ENCODE assay signal across 8 cellular contexts in the genomic region with DNA sequence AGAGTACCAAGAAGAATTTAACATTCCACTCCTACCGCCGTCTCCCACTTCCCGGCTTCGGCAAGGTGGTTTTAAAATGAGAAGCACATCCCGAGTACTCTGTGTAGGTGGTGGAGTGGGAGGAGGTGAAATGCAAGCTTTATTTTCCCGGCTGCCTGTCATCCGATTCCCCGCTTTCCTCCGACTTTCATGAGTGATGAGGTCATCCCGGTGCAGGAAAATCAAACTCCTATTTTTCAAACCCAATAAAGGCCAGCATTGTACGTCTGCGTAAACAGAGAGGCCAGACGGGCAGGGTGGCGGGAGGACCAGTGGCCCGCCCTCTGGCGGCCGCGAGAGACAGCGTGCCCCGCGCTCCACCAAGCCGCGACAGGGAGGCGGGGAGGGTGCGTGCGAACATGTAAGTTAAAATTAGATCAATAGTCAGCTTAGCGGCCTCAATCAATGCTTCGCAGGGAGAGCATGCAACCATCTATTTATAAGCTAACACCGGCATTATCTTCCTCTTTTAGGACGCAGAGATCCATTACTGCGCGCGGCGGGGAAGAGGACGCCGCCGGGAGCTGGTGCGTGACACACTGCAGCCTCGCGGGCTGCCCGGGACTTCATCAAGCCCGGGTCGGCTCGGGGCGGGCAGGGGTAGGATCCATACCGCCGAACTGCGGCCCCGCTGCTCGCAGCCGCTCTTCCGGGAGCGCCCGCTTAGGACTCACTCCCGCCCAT.
A peak's percentile ranks its signal among the peaks of the same experiment; 100 is the strongest.
DNase-seq lines count a peak whose midpoint lies in the region; ATAC-seq, FAIRE-seq and TF ChIP-seq lines count a peak whose summit lies in the region.

No MANE protein-coding gene starts in this region.

- DNase-seq in GM12892 (ENCODE audit: insufficient read length) (peak; percentile 68), NCI-H1694 treated with DMSO at 0.1 percent for 48 hours (lab: John Stamatoyannopoulos, UW) (peak; percentile 33), T1000 (lab: John Stamatoyannopoulos, UW) (peak; percentile 80), K562 (ENCODE audit: extremely low read depth in 1 of 4, low spot score in 3 of 4) (peak; percentile 32 to 60 (median 38)), iPS DF 6.9 (ENCODE audit: low read depth, low spot score) (no peak), sciatic nerve (ENCODE audit: low spot score) (peak; percentile 82), amniotic stem cell (lab: John Stamatoyannopoulos, UW) (no peak)

- FAIRE-seq in GM12892 (lab: Jason Lieb, UNC) (peak; percentile 88), K562 (lab: Jason Lieb, UNC) (no peak)

- H3K4me1 ChIP-seq in K562 (replicated peaks in 1 of 2; ENCODE audit: control insufficient read depth in 2 of 2, insufficient read depth in 2 of 2, low read length in 2 of 2), result peaks cover 0 to 6% of the 10 kb centered on the region in 2 experiments; a peak in 2 of 5 replicates
- H3K4me1 ChIP-seq in iPS DF 6.9 (ENCODE audit: control insufficient read depth, insufficient read depth, low read length), result no peaks in the 10 kb centered on the region

- peak overlapping the region; percentile 44; the same call in 1 of the 2 replicates for H2AFZ ChIP-seq in K562 (ENCODE audit: low read depth, low read length)

- no peaks in the 10 kb centered on the region for H3K9me1 ChIP-seq in K562 (ENCODE audit: control insufficient read depth, insufficient read depth, low read length)

- no peaks in the 10 kb centered on the region for H3K79me2 ChIP-seq in K562 (ENCODE audit: control insufficient read depth, insufficient read depth, low read length)

- H3K27me3 ChIP-seq in K562 (ENCODE audit: control insufficient read depth in 2 of 2, insufficient read depth in 2 of 2, low read length in 2 of 2) (peaks cover 0 to 10% of the 10 kb centered on the region in 2 experiments; a peak in 2 of 5 replicates), iPS DF 6.9 (ENCODE audit: control insufficient read depth, insufficient read depth, low read length) (no peaks in the 10 kb centered on the region)

- no peaks in the 10 kb centered on the region for H3K9me3 ChIP-seq in K562 (replicated peaks; ENCODE audit: control insufficient read depth, insufficient read depth, low read depth, low read length)
- no peaks in the 10 kb centered on the region for H3K9me3 ChIP-seq in iPS DF 6.9 (ENCODE audit: control insufficient read depth, insufficient read depth, low read length)

- TF ChIP-seq EP300 in K562 (IDR thresholded peaks at IDR 0.05; ENCODE audit: low read length), result no peak

- peak; percentile 57 to 77 (median 74) for TF ChIP-seq CTCF in K562 (IDR thresholded peaks at IDR 0.05 in 2 of 3, conservative IDR thresholded peaks at IDR 0.05 in 1 of 3; ENCODE audit: insufficient read depth in 2 of 3, low read depth in 1 of 3, low read length in 3 of 3)

- ATAC-seq in HG02763 (IDR thresholded peaks at IDR 0.05; ENCODE audit: unreplicated experiment) (peak; percentile 94), K562 (peak; percentile 99), sciatic nerve (peak; percentile 95)

- 21% methylated on average over 32 of the region's 55 CpGs for WGBS in K562 (ENCODE audit: insufficient coverage, low coverage, missing lambda C conversion rate)
- no CpG with 5 or more reads among the region's 55 CpGs for WGBS in iPS DF 6.9 (ENCODE audit: insufficient coverage, insufficient read length)

- no peak overlapping the region for H3K9ac ChIP-seq in K562 (ENCODE audit: insufficient read depth in 1 of 2, low read depth in 2 of 2, low read length in 2 of 2)

- CTCF ChIA-PET in K562 (lab: Yijun Ruan, JAX; ENCODE audit: low intra/inter-chr PET ratio), result no interaction called here

- no peak overlapping the region for H3K27ac ChIP-seq in K562 (ENCODE audit: extremely low read depth, low read depth, low read length)
- no peak overlapping the region for H3K27ac ChIP-seq in iPS DF 6.9 (ENCODE audit: low read length)

- POLR2A ChIA-PET in K562 (lab: Yijun Ruan, JAX), result interaction anchor here (0.7 kb wide), 1 partner anchor 756 kb away, joined by 3 read pairs; no protein-coding TSS in a partner anchor

- in situ Hi-C loops in K562 (cut with MboI), result no loop called here

- TF ChIP-seq RAD21 in K562 (CRISPR knock-in tag; conservative IDR thresholded peaks at IDR 0.05 in 1 of 2, IDR thresholded peaks at IDR 0.05 in 1 of 2), result peak; percentile 45 to 68

- BruUV-seq in K562 (replicated peaks; lab: Mats Ljungman, UMichigan), result no TSS peak

- H3K4me3 ChIP-seq in K562 (no peak overlapping the region), iPS DF 6.9 (ENCODE audit: low read length) (peak overlapping the region; percentile 44; the same call in 1 of the 2 replicates)

- intact Hi-C loops in K562 (cut with micrococcal nuclease), result loop anchor here (5.0 kb wide), 1 partner anchor 690 kb away; no protein-coding TSS in a partner anchor
- intact Hi-C loops in sciatic nerve (cut with DNase I), result no loop called here

- no peaks in the 10 kb centered on the region for H3K36me3 ChIP-seq in K562 (ENCODE audit: control insufficient read depth, insufficient read depth, low read length)
- no peaks in the 10 kb centered on the region for H3K36me3 ChIP-seq in iPS DF 6.9 (ENCODE audit: control insufficient read depth, insufficient read depth, low read length)

- H3K4me2 ChIP-seq in K562 (ENCODE audit: insufficient read depth, low read length), result peak overlapping the region; percentile 22; the same call in 1 of the 2 replicates

- no peaks in the 10 kb centered on the region for H4K20me1 ChIP-seq in K562 (replicated peaks; ENCODE audit: control insufficient read depth, insufficient read depth, low read length)

- TF ChIP-seq POLR2A in GM12892 (IDR thresholded peaks at IDR 0.05; ENCODE audit: low read depth, low read length) (no peak), K562 (conservative IDR thresholded peaks at IDR 0.05) (no peak)

TF ChIP-seq in K562, 482 proteins besides CTCF, POLR2A, EP300 and RAD21 (continues in another document):
- TF ChIP-seq SMC3 (conservative IDR thresholded peaks at IDR 0.05; ENCODE audit: insufficient read depth, low read depth, low read length) (peak; percentile 59; the same call in 1 of the 2 replicates), TGIF2 (CRISPR knock-in tag; IDR thresholded peaks at IDR 0.05) (no peak), CXXC5 (CRISPR knock-in tag; IDR thresholded peaks at IDR 0.05) (peak; percentile 17; the same call in 1 of the 2 replicates), ZNF431 (CRISPR knock-in tag; IDR thresholded peaks at IDR 0.05) (no peak), ELF1 (tag; IDR thresholded peaks at IDR 0.05) (no peak), GTF2A2 (tag; IDR thresholded peaks at IDR 0.05) (no peak), EGR1 (conservative IDR thresholded peaks at IDR 0.05) (no peak), MTA2 (IDR thresholded peaks at IDR 0.05; ENCODE audit: low read depth) (no peak), ZNF589 (CRISPR knock-in tag; IDR thresholded peaks at IDR 0.05; ENCODE audit: low read depth) (no peak), ZNF140 (CRISPR knock-in tag; IDR thresholded peaks at IDR 0.05) (no peak), RB1 (IDR thresholded peaks at IDR 0.05; ENCODE audit: low read depth) (0 out of 2 replicates have a peak, but pooled peaks have one; percentile 23), ETV5 (CRISPR knock-in tag; IDR thresholded peaks at IDR 0.05; ENCODE audit: low read depth) (no peak), ZKSCAN8 (CRISPR knock-in tag; IDR thresholded peaks at IDR 0.05) (no peak), ZNF347 (CRISPR knock-in tag; IDR thresholded peaks at IDR 0.05; ENCODE audit: low read depth) (no peak), RNF2 (IDR thresholded peaks at IDR 0.05) (no peak), NCOA4 (IDR thresholded peaks at IDR 0.05; ENCODE audit: partially characterized antibody) (no peak), SMAD4 (CRISPR knock-in tag; conservative IDR thresholded peaks at IDR 0.05) (no peak), U2AF1 (optimal IDR thresholded peaks at IDR 0.05; ENCODE audit: low read depth, low read length) (no peak), HIVEP1 (CRISPR knock-in tag; IDR thresholded peaks at IDR 0.05) (no peak)
- TF ChIP-seq, protein P1, sequence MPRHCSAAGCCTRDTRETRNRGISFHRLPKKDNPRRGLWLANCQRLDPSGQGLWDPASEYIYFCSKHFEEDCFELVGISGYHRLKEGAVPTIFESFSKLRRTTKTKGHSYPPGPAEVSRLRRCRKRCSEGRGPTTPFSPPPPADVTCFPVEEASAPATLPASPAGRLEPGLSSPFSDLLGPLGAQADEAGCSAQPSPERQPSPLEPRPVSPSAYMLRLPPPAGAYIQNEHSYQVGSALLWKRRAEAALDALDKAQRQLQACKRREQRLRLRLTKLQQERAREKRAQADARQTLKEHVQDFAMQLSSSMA (CRISPR knock-in tag; IDR thresholded peaks at IDR 0.05), result no peak
- TF ChIP-seq, protein P2, sequence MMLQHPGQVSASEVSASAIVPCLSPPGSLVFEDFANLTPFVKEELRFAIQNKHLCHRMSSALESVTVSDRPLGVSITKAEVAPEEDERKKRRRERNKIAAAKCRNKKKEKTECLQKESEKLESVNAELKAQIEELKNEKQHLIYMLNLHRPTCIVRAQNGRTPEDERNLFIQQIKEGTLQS (IDR thresholded peaks at IDR 0.05), result 0 out of 2 replicates have a peak, but pooled peaks have one; percentile 14
- TF ChIP-seq, protein P2 (CRISPR knock-in tag; conservative IDR thresholded peaks at IDR 0.05), result no peak
- TF ChIP-seq, protein P3, sequence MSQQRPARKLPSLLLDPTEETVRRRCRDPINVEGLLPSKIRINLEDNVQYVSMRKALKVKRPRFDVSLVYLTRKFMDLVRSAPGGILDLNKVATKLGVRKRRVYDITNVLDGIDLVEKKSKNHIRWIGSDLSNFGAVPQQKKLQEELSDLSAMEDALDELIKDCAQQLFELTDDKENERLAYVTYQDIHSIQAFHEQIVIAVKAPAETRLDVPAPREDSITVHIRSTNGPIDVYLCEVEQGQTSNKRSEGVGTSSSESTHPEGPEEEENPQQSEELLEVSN (IDR thresholded peaks at IDR 0.05; ENCODE audit: borderline replicate concordance in 1 of 2, extremely low read depth in 1 of 2, insufficient read depth in 1 of 2, insufficient read length in 1 of 2, low read depth in 1 of 2, low read length in 1 of 2, poor library complexity in 1 of 2, severe bottlenecking in 1 of 2), result peak in 1 of 2 experiments; percentile 25

Comparison
In these comparisons a context has a peak if more than half of its experiments do, and no peak if none do; other contexts are left out.
1. DNase-seq: peak in GM12892 (single experiment), NCI-H1694 treated with DMSO at 0.1 percent for 48 hours (single experiment), T1000 (single experiment), K562 (4 of 4) and sciatic nerve (single experiment); none in iPS DF 6.9 (single experiment) and amniotic stem cell (single experiment).
2. Peak in every context shown above with its lines, with median percentiles within 50 percentile points of each other: ATAC-seq.